ENCODE assay signal across 11 cellular contexts in genomic region chr1:159960721-159961381, GRCh38. TPM values are rescaled to one million over a fixed set of nuclear protein-coding genes. Genes with fewer than 3 reads are reported as not detected.
DNase-seq lines count a peak whose midpoint lies in the region; ATAC-seq, FAIRE-seq and TF ChIP-seq lines count a peak whose summit lies in the region.
"Had no signal": no experiment of that assay in that cellular context is flagged by ENCODE, and none has a peak within 500 bp of the region (broad histone marks: within the 10 kb centered on the region; RNA-seq: fewer than 3 reads in every experiment).

No MANE protein-coding gene starts in this region.

- no peaks in the 10 kb centered on the region for H3K9me3 Mint-ChIP-seq in naive thymus-derived CD8-positive, alpha-beta T cell

- no peaks in the 10 kb centered on the region for H3K9me3 ChIP-seq in vagina

- peak overlapping the region; percentile 41 for H3K27ac ChIP-seq in vagina

- no peaks in the 10 kb centered on the region for H3K36me3 Mint-ChIP-seq in naive thymus-derived CD8-positive, alpha-beta T cell

- no peaks in the 10 kb centered on the region for H3K27me3 ChIP-seq in vagina

- H3K27me3 Mint-ChIP-seq in naive thymus-derived CD8-positive, alpha-beta T cell, result peaks cover 6 to 28% (median 15%) of the 10 kb centered on the region in 5 donors

- no peaks in the 10 kb centered on the region for H3K4me1 Mint-ChIP-seq in naive thymus-derived CD8-positive, alpha-beta T cell

- TF ChIP-seq POLR2A in vagina (IDR thresholded peaks at IDR 0.05), result no peak

- H3K4me3 ChIP-seq in vagina, result peak overlapping the region in 1 of 2 donors; percentile 21

- peak; percentile 36 for FAIRE-seq in colon (lab: Jason Lieb, UNC)

- no peak overlapping the region for H3K27ac Mint-ChIP-seq in naive thymus-derived CD8-positive, alpha-beta T cell

- no peak overlapping the region for H3K4me3 Mint-ChIP-seq in naive thymus-derived CD8-positive, alpha-beta T cell

- peak; percentile 78 for DNase-seq in HS-5 (ENCODE audit: low read depth)
- DNase-seq in left kidney (ENCODE audit: low read depth, low spot score), result peak; percentile 7
- DNase-seq in vagina (ENCODE audit: extremely low spot score in 2 of 2), result no peak
- DNase-seq in naive thymus-derived CD8-positive, alpha-beta T cell, result no peak
- DNase-seq in NCI-H1417 (lab: John Stamatoyannopoulos, UW), result no peak
- DNase-seq: activated T-cell treated with anti-CD3 and anti-CD28 coated beads, Interleukin-2, amount 50 U/mL, for 48 hours; stimulated activated CD4-positive, alpha-beta T cell treated with anti-CD3 and anti-CD28 coated beads, Interleukin-4, amount 100 ng/mL, for 4 hours; T-helper 9 cell had no signal

- intact Hi-C loops in vagina (cut with DNase I), result no loop called here

- no peak for ATAC-seq in HG02885 (IDR thresholded peaks at IDR 0.05; ENCODE audit: poor library complexity, unreplicated experiment)
- ATAC-seq in naive thymus-derived CD8-positive, alpha-beta T cell, result no peak

- no peak for TF ChIP-seq CTCF in vagina (IDR thresholded peaks at IDR 0.05)

- POLR2A ChIA-PET in naive thymus-derived CD8-positive, alpha-beta T cell (lab: Charles Lee), result no interaction called here

- no peaks in the 10 kb centered on the region for H3K36me3 ChIP-seq in vagina

- H3K4me1 ChIP-seq in vagina, result peaks cover 25% of the 10 kb centered on the region

RNA-seq across cellular contexts. Expression of gene SLAMF9, which starts 6.8 kb away (rescaled TPM):
- not detected for total RNA-seq in vagina
- not detected for total RNA-seq in naive thymus-derived CD8-positive, alpha-beta T cell
- polyA plus RNA-seq in naive thymus-derived CD8-positive, alpha-beta T cell, result not detected

RNA-seq across cellular contexts. Expression of gene IGSF9, which starts 15.4 kb away (rescaled TPM):
- 5.6 TPM for total RNA-seq in vagina
- total RNA-seq in naive thymus-derived CD8-positive, alpha-beta T cell, result under 1 TPM; 0.16 to 0.21 TPM
- not detected for polyA plus RNA-seq in naive thymus-derived CD8-positive, alpha-beta T cell
- total RNA-seq: mononuclear cell had no signal

RNA-seq across cellular contexts. Expression of gene TAGLN2, which starts 35.5 kb away (rescaled TPM):
- 290 TPM for total RNA-seq in vagina
- total RNA-seq in naive thymus-derived CD8-positive, alpha-beta T cell, result 100 to 1,000 TPM; 125 to 136 TPM
- polyA plus RNA-seq in naive thymus-derived CD8-positive, alpha-beta T cell, result 100 to 1,000 TPM; 477 to 825 (median 609) TPM

Comparison
In these comparisons a context has a peak if more than half of its experiments do, and no peak if none do; other contexts are left out.
1. DNase-seq: peak in HS-5 (single experiment) and left kidney (single experiment); none in vagina (0 of 2), naive thymus-derived CD8-positive, alpha-beta T cell (0 of 10) and NCI-H1417 (0 of 3).